20 cellular contexts compared by ENCODE assay signal in the genomic region with DNA sequence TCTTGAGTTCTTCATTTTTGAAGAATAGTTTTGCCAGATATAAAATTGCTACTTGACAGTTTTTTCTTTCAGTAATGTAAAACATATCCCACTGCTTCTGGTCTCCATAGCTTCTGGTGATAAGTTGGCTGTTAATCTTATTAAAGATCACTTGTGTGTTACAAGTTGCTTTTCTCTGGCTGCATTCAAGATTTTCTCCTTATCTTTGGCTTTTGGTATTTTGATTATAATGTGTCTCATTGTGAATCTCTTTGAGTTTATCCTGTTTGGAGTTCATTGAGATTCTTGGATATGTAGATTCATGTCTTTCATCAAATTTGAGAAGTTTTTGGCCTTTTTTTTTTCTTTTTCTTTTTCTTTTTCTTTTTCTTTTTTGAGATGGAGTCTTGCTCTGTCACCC.
"Had no signal": no experiment of that assay in that cellular context is flagged by ENCODE, and none has a peak within 500 bp of the region (broad histone marks: within the 10 kb centered on the region; RNA-seq: fewer than 3 reads in every experiment).

No MANE protein-coding gene starts in this region.

- H3K27ac Mint-ChIP-seq: dendritic cell treated with granulocyte-macrophage colony-stimulating factor and Interleukin-4, amounts not matched to agents 40 ng/mL and 50 ng/mL, for 4 days; effector memory CD8-positive, alpha-beta T cell; naive thymus-derived CD8-positive, alpha-beta T cell; type B pancreatic cell had no signal

- H3K27me3 Mint-ChIP-seq: dendritic cell treated with granulocyte-macrophage colony-stimulating factor and Interleukin-4, amounts not matched to agents 40 ng/mL and 50 ng/mL, for 4 days; type B pancreatic cell had no signal

- H3K27ac ChIP-seq: epithelial cell of prostate, esophagus squamous epithelium, gastroesophageal sphincter, right atrium auricular region, suprapubic skin, thyroid gland had no signal

- H3K27me3 ChIP-seq: esophagus squamous epithelium, gastroesophageal sphincter, right atrium auricular region, suprapubic skin, thyroid gland had no signal

- H3K9me3 ChIP-seq: thyroid gland had no signal

- H3K4me1 ChIP-seq: esophagus squamous epithelium, gastroesophageal sphincter, right atrium auricular region, suprapubic skin, thyroid gland had no signal

- H3K36me3 ChIP-seq: esophagus squamous epithelium, gastroesophageal sphincter, right atrium auricular region, suprapubic skin, thyroid gland had no signal

- DNase-seq: effector memory CD8-positive, alpha-beta T cell; esophagus squamous epithelium; foreskin fibroblast; glutamatergic neuron; islet precursor cell; mammary epithelial cell; naive thymus-derived CD8-positive, alpha-beta T cell; posterior cingulate gyrus; small intestine; stimulated activated CD4-positive, alpha-beta T cell treated with anti-CD3 and anti-CD28 coated beads, Interleukin-12 subunit alpha, Interleukin-12 subunit beta, amount 100 ng/mL, for 4 hours; stimulated activated naive CD4-positive, alpha-beta T cell treated with Interleukin-2 at 50 U/mL for 16 hours; thyroid gland had no signal

- H3K4me1 Mint-ChIP-seq: naive thymus-derived CD8-positive, alpha-beta T cell had no signal

- ATAC-seq: effector memory CD8-positive, alpha-beta T cell; gastroesophageal sphincter; left lobe of liver; naive thymus-derived CD8-positive, alpha-beta T cell had no signal

- H3K36me3 Mint-ChIP-seq: type B pancreatic cell had no signal

- FAIRE-seq: small intestine, urothelium cell line had no signal

- H3K4me3 ChIP-seq: esophagus squamous epithelium, gastroesophageal sphincter, right atrium auricular region, suprapubic skin, thyroid gland had no signal

- H3K4me3 Mint-ChIP-seq: dendritic cell treated with granulocyte-macrophage colony-stimulating factor and Interleukin-4, amounts not matched to agents 40 ng/mL and 50 ng/mL, for 4 days; effector memory CD8-positive, alpha-beta T cell; naive thymus-derived CD8-positive, alpha-beta T cell; type B pancreatic cell had no signal
